27 cellular contexts compared by ENCODE assay signal in genomic region chr6:54786154-54786553, GRCh38.
"Had no signal": no experiment of that assay in that cellular context is flagged by ENCODE, and none has a peak within 500 bp of the region (broad histone marks: within the 10 kb centered on the region; RNA-seq: fewer than 3 reads in every experiment).

No MANE protein-coding gene starts in this region.

- ATAC-seq: effector memory CD8-positive, alpha-beta T cell; esophagus mucosa; gastrocnemius medialis; heart right ventricle; left cardiac atrium; left lung; left ventricle myocardium superior; naive thymus-derived CD4-positive, alpha-beta T cell had no signal

- FAIRE-seq: colon, endometrium, islet of Langerhans, keratinocyte had no signal

- H3K36me3 ChIP-seq: esophagus squamous epithelium, gastrocnemius medialis, heart right ventricle, left lung had no signal

- DNase-seq: cortex of kidney; effector CD8-positive, alpha-beta T cell; effector memory CD8-positive, alpha-beta T cell; endodermal cell; erythroblast; esophagus squamous epithelium; foreskin fibroblast; foreskin melanocyte; gastrocnemius medialis; glutamatergic neuron; head of caudate nucleus; heart right ventricle; hippocampal formation; left cardiac atrium; left lung; left ventricle myocardium superior; mammary epithelial cell; mesendoderm; midbrain; naive thymus-derived CD4-positive, alpha-beta T cell had no signal

- H3K27ac ChIP-seq: epithelial cell of prostate, esophagus squamous epithelium, gastrocnemius medialis, heart right ventricle, left lung had no signal

- H3K9me3 ChIP-seq: esophagus squamous epithelium, gastrocnemius medialis had no signal

- H3K27me3 ChIP-seq: esophagus squamous epithelium, gastrocnemius medialis, heart right ventricle, left lung had no signal

- H3K4me3 ChIP-seq: esophagus squamous epithelium, gastrocnemius medialis, heart right ventricle, left lung, lung had no signal

- H3K4me1 ChIP-seq: esophagus squamous epithelium, gastrocnemius medialis, heart right ventricle, left lung had no signal
